Comparison of ENCODE assay signal across 31 cellular contexts in the genomic region with DNA sequence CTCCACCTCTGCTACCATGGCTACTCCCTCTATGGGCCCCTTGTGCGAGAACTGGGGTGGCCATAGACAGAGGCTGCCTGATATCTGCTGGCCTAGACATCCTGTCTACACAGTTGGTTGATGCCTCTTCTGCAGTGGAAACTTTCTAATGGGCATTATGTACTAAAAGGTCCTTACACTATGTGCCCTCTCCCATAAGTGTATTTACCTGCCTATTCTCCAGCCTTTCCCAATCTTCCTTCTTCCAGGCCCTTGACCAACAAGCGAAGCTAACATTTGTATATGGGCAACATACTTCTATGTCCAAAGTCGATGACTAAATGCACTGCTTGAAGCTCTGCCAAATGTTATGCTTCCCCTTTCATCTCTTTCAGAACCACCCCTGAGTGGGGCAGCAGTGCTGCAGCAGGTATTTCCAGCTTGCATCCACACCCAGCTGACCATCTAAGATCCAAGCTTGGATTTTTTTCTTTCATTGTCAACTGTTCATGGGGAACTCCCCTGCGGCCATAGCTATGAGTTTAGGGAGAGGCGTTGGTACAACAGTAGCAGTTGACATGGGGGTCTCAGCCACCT.
"Had no signal": no experiment of that assay in that cellular context is flagged by ENCODE, and none has a peak within 500 bp of the region (broad histone marks: within the 10 kb centered on the region; RNA-seq: fewer than 3 reads in every experiment).

No MANE protein-coding gene starts in this region.

- H3K27me3 ChIP-seq: sigmoid colon, thyroid gland had no signal

- H3K9me3 ChIP-seq: psoas muscle, sigmoid colon, thyroid gland had no signal

- H2AFZ ChIP-seq: parathyroid adenoma had no signal

- H3K27me3 Mint-ChIP-seq: stimulated activated naive CD8-positive, alpha-beta T cell treated with anti-CD3 and anti-CD28 coated beads, Interleukin-15, amount 100 ng/mL, for 72 hours had no signal

- ATAC-seq: activated CD8-positive, alpha-beta memory T cell treated with anti-CD3 and anti-CD28 coated beads, Interleukin-2, amount 10 ng/mL, durations not matched to agents 7 days and 5 days; activated CD8-positive, alpha-beta T cell treated with anti-CD3 and anti-CD28 coated beads, Interleukin-2, amount 10 ng/mL, durations not matched to agents 7 days and 5 days; left cardiac atrium; naive thymus-derived CD4-positive, alpha-beta T cell; psoas muscle; stimulated activated effector memory CD8-positive, alpha-beta T cell treated with anti-CD3 and anti-CD28 coated beads, Interleukin-12 subunit alpha, Interleukin-12 subunit beta, amount 100 ng/mL, for 72 hours; stimulated activated naive CD8-positive, alpha-beta T cell treated with anti-CD3 and anti-CD28 coated beads, Interleukin-15, amount 100 ng/mL, for 72 hours; WTC11 had no signal

- H3K9ac ChIP-seq: parathyroid adenoma had no signal

- H3K4me3 ChIP-seq: psoas muscle, sigmoid colon, thyroid gland had no signal

- H3K36me3 Mint-ChIP-seq: memory B cell, WTC11 had no signal

- FAIRE-seq: colon, keratinocyte, small intestine, TTC549 had no signal

- H3K79me2 ChIP-seq: parathyroid adenoma had no signal

- H3K27ac Mint-ChIP-seq: activated CD8-positive, alpha-beta memory T cell treated with anti-CD3 and anti-CD28 coated beads, Interleukin-2, amount 10 ng/mL, durations not matched to agents 7 days and 5 days; activated CD8-positive, alpha-beta T cell treated with anti-CD3 and anti-CD28 coated beads, Interleukin-2, amount 10 ng/mL, durations not matched to agents 7 days and 5 days; activated naive CD8-positive, alpha-beta T cell; activated T-helper 2 cell treated with anti-CD3 and anti-CD28 coated beads, Interferon-gamma antibody, Interleukin-2, Interleukin-4, amounts not matched to agents 10 μg/mL and 5 μg/mL and 100 μg/mL, durations not matched to agents 14 hours and 24 hours and 36 hours; memory B cell; naive thymus-derived CD4-positive, alpha-beta T cell; stimulated activated effector memory CD8-positive, alpha-beta T cell treated with anti-CD3 and anti-CD28 coated beads, Interleukin-12 subunit alpha, Interleukin-12 subunit beta, amount 100 ng/mL, for 72 hours; stimulated activated naive CD8-positive, alpha-beta T cell treated with anti-CD3 and anti-CD28 coated beads, Interleukin-15, amount 100 ng/mL, for 72 hours; T-helper 2 cell treated with Interferon-gamma antibody and Interleukin-4, amounts not matched to agents 5 μg/mL and 100 μg/mL, for 36 hours; WTC11 had no signal

- H3K9me3 Mint-ChIP-seq: activated T-helper 2 cell treated with anti-CD3 and anti-CD28 coated beads, Interferon-gamma antibody, Interleukin-2, Interleukin-4, amounts not matched to agents 10 μg/mL and 5 μg/mL and 100 μg/mL, durations not matched to agents 14 hours and 24 hours and 36 hours; stimulated activated effector memory CD8-positive, alpha-beta T cell treated with anti-CD3 and anti-CD28 coated beads, Interleukin-12 subunit alpha, Interleukin-12 subunit beta, amount 100 ng/mL, for 72 hours; stimulated activated naive CD8-positive, alpha-beta T cell treated with anti-CD3 and anti-CD28 coated beads, Interleukin-15, amount 100 ng/mL, for 72 hours; T-helper 2 cell treated with Interferon-gamma antibody and Interleukin-4, amounts not matched to agents 5 μg/mL and 100 μg/mL, for 36 hours; WTC11 had no signal

- H3K27ac ChIP-seq: epithelial cell of prostate, parathyroid adenoma, psoas muscle, sigmoid colon, thyroid gland had no signal

- H3K4me1 ChIP-seq: parathyroid adenoma, thyroid gland had no signal

- H3K4me3 Mint-ChIP-seq: activated CD8-positive, alpha-beta memory T cell treated with anti-CD3 and anti-CD28 coated beads, Interleukin-2, amount 10 ng/mL, durations not matched to agents 7 days and 5 days; activated CD8-positive, alpha-beta T cell treated with anti-CD3 and anti-CD28 coated beads, Interleukin-2, amount 10 ng/mL, durations not matched to agents 7 days and 5 days; activated naive CD8-positive, alpha-beta T cell; memory B cell; naive thymus-derived CD4-positive, alpha-beta T cell; stimulated activated effector memory CD8-positive, alpha-beta T cell treated with anti-CD3 and anti-CD28 coated beads, Interleukin-12 subunit alpha, Interleukin-12 subunit beta, amount 100 ng/mL, for 72 hours; stimulated activated naive CD8-positive, alpha-beta T cell treated with anti-CD3 and anti-CD28 coated beads, Interleukin-15, amount 100 ng/mL, for 72 hours; T-helper 2 cell treated with Interferon-gamma antibody and Interleukin-4, amounts not matched to agents 5 μg/mL and 100 μg/mL, for 36 hours; WTC11 had no signal

- H3K36me3 ChIP-seq: sigmoid colon, thyroid gland had no signal

- DNase-seq: activated CD4-positive, alpha-beta T cell treated with anti-CD3 and anti-CD28 coated beads for 1 hour; activated CD4-positive, alpha-beta T cell treated with anti-CD3 and anti-CD28 coated beads, Interleukin-2, amount 50 U/mL, for 1 hour; activated CD8-positive, alpha-beta memory T cell treated with anti-CD3 and anti-CD28 coated beads, Interleukin-2, amount 10 ng/mL, durations not matched to agents 7 days and 5 days; activated CD8-positive, alpha-beta T cell treated with anti-CD3 and anti-CD28 coated beads, Interleukin-2, amount 10 ng/mL, durations not matched to agents 7 days and 5 days; activated naive CD4-positive, alpha-beta T cell; activated T-cell treated with anti-CD3 and anti-CD28 coated beads, Interleukin-2, amount 50 U/mL, for 48 hours; dermis blood vessel endothelial cell; effector CD4-positive, alpha-beta T cell; hippocampal formation; left cardiac atrium; midbrain; naive thymus-derived CD4-positive, alpha-beta T cell; occipital lobe; psoas muscle; sigmoid colon; small intestine; stimulated activated CD4-positive, alpha-beta T cell treated with anti-CD3 and anti-CD28 coated beads, Interleukin-4, amount 100 ng/mL, for 24 hours; stimulated activated naive CD8-positive, alpha-beta T cell treated with anti-CD3 and anti-CD28 coated beads, Interleukin-15, amount 100 ng/mL, for 72 hours; T-helper 1 cell; thyroid gland had no signal
